ENCODE assay signal across 17 cellular contexts in genomic region chr4:13531609-13531998, GRCh38. TPM values are rescaled to one million over a fixed set of nuclear protein-coding genes. Genes with fewer than 3 reads are reported as not detected.
DNase-seq lines count a peak whose midpoint lies in the region; ATAC-seq and TF ChIP-seq lines count a peak whose summit lies in the region.
"Had no signal": no experiment of that assay in that cellular context is flagged by ENCODE, and none has a peak within 500 bp of the region (broad histone marks: within the 10 kb centered on the region; RNA-seq: fewer than 3 reads in every experiment).

No MANE protein-coding gene starts in this region.

- H3K4me1 Mint-ChIP-seq in IgD-negative memory B cell (peaks cover 14 to 16% (median 14%) of the 10 kb centered on the region in 3 donors), endothelial cell (ENCODE audit: unreplicated experiment) (peaks cover 23% of the 10 kb centered on the region), neural crest cell (peaks cover 20% of the 10 kb centered on the region), immature natural killer cell (peaks cover 35 to 42% of the 10 kb centered on the region in 2 donors)

- CTCF ChIA-PET in RWPE1 (lab: Yijun Ruan, JAX) = no interaction called here

- DNase-seq in endothelial cell (ENCODE audit: low spot score) (no peak), neural crest cell (ENCODE audit: low read depth, low spot score) (no peak), dermis blood vessel endothelial cell (no peak), RWPE1 (ENCODE audit: low spot score) (no peak), immature natural killer cell (no peak), body of pancreas (no peak)
- DNase-seq: CD8-positive, alpha-beta T cell; KG1; NCI-H1048; NCI-H146; NCI-H2081; NCI-H524 had no signal

- no peak overlapping the region for H3K27ac ChIP-seq in RWPE1
- H3K27ac ChIP-seq in body of pancreas = no peak overlapping the region
- H3K27ac ChIP-seq: BLaER1 had no signal

- TF ChIP-seq POLR2A in body of pancreas (IDR thresholded peaks at IDR 0.05) = no peak

- no peak overlapping the region for H3K4me3 ChIP-seq in body of pancreas
- H3K4me3 ChIP-seq: BLaER1 had no signal

- intact Hi-C loops in body of pancreas (cut with DNase I) = no loop called here

- H3K9ac ChIP-seq in ES-I3 (ENCODE audit: low read depth, low read length) = peak overlapping the region; percentile 37; the same call in 1 of the 2 replicates
- H3K9ac ChIP-seq: BLaER1 had no signal

- peaks cover 0 to 26% of the 10 kb centered on the region in 2 donors for H3K27me3 ChIP-seq in body of pancreas

- peak overlapping the region in 2 of 3 donors; percentile 82 to 91 for H3K27ac Mint-ChIP-seq in IgD-negative memory B cell
- H3K27ac Mint-ChIP-seq in endothelial cell (ENCODE audit: unreplicated experiment) = peak overlapping the region; percentile 82
- no peak overlapping the region for H3K27ac Mint-ChIP-seq in neural crest cell (ENCODE audit: unreplicated experiment)
- no peak overlapping the region for H3K27ac Mint-ChIP-seq in immature natural killer cell
- H3K27ac Mint-ChIP-seq: CD8-positive, alpha-beta T cell had no signal

- H3K36me3 Mint-ChIP-seq in IgD-negative memory B cell = peaks cover 2% of the 10 kb centered on the region
- H3K36me3 Mint-ChIP-seq in endothelial cell (ENCODE audit: low read depth, unreplicated experiment) = peaks cover 1% of the 10 kb centered on the region
- no peaks in the 10 kb centered on the region for H3K36me3 Mint-ChIP-seq in neural crest cell (ENCODE audit: low read depth)
- H3K36me3 Mint-ChIP-seq in immature natural killer cell = peaks cover 3 to 11% (median 3%) of the 10 kb centered on the region in 3 donors
- H3K36me3 Mint-ChIP-seq: CD8-positive, alpha-beta T cell had no signal

- TF ChIP-seq CTCF in endothelial cell (IDR thresholded peaks at IDR 0.05; ENCODE audit: unreplicated experiment) = no peak
- no peak for TF ChIP-seq CTCF in neural crest cell (conservative IDR thresholded peaks at IDR 0.05)
- TF ChIP-seq CTCF in RWPE1 (conservative IDR thresholded peaks at IDR 0.05; ENCODE audit: low read depth) = no peak
- no peak for TF ChIP-seq CTCF in body of pancreas (IDR thresholded peaks at IDR 0.05)

- POLR2A ChIA-PET in RWPE1 (lab: Yijun Ruan, JAX; ENCODE audit: low non-redundant PET) = no interaction called here

- WGBS in body of pancreas, 2 donors = 20 to 25% methylated on average over 10 of the region's 10 CpGs

- no peak for ATAC-seq in body of pancreas
- ATAC-seq: CD8-positive, alpha-beta T cell; Panc1; Right ventricle myocardium inferior had no signal

- H3K4me3 Mint-ChIP-seq in IgD-negative memory B cell (peak overlapping the region in 1 of 4 donors; percentile 64), endothelial cell (ENCODE audit: unreplicated experiment) (peak overlapping the region; percentile 73), neural crest cell (peak overlapping the region; percentile 38), immature natural killer cell (no peak overlapping the region)
- H3K4me3 Mint-ChIP-seq: CD8-positive, alpha-beta T cell had no signal

- H3K4me1 ChIP-seq in ES-I3 (ENCODE audit: insufficient read depth, low read length) = peaks cover 38% of the 10 kb centered on the region
- peaks cover 22% of the 10 kb centered on the region for H3K4me1 ChIP-seq in body of pancreas

- H3K9me3 Mint-ChIP-seq in IgD-negative memory B cell (peaks cover 0 to 10% (median 2%) of the 10 kb centered on the region in 3 donors), endothelial cell (ENCODE audit: unreplicated experiment) (no peaks in the 10 kb centered on the region), neural crest cell (no peaks in the 10 kb centered on the region), immature natural killer cell (peaks cover 9 to 42% (median 20%) of the 10 kb centered on the region in 6 donors)

- H3K27me3 Mint-ChIP-seq in IgD-negative memory B cell (peaks cover 84% of the 10 kb centered on the region), endothelial cell (ENCODE audit: unreplicated experiment) (peaks cover 5% of the 10 kb centered on the region), neural crest cell (ENCODE audit: low read depth) (peaks cover 98% of the 10 kb centered on the region), immature natural killer cell (ENCODE audit: low read depth in 3 of 3) (peaks cover 52 to 84% (median 76%) of the 10 kb centered on the region in 3 donors)

- H3K36me3 ChIP-seq in ES-I3 (ENCODE audit: insufficient read depth, low read length) (no peaks in the 10 kb centered on the region), body of pancreas (replicated peaks in 1 of 2; ENCODE audit: insufficient read depth in 1 of 2, low read depth in 2 of 2) (no peaks in the 10 kb centered on the region)
- H3K36me3 ChIP-seq: BLaER1 had no signal

- H3K9me3 ChIP-seq in ES-I3 (ENCODE audit: control insufficient read depth, insufficient read depth, low read length) (no peaks in the 10 kb centered on the region), body of pancreas (no peaks in the 10 kb centered on the region)

RNA-seq across cellular contexts. Expression of gene NKX3-2, which starts 12.7 kb away (rescaled TPM):
- not detected for polyA plus RNA-seq in IgD-negative memory B cell
- 4.5 TPM for total RNA-seq in endothelial cell (ENCODE audit: unreplicated experiment)
- total RNA-seq in neural crest cell = 3.3 and 4.0 TPM in 2 replicates
- 0.05 TPM in 1 of 2 replicates, not detected in the other for total RNA-seq in dermis blood vessel endothelial cell
- not detected for polyA plus RNA-seq in immature natural killer cell
- total RNA-seq in body of pancreas = under 1 TPM in 1 of 2 donors, not detected in 1; 0.26 TPM
- total RNA-seq: CD8-positive, alpha-beta T cell; Right ventricle myocardium inferior had no signal

RNA-seq across cellular contexts. Expression of gene RAB28, which starts 47.5 kb away (rescaled TPM):
- polyA plus RNA-seq in IgD-negative memory B cell (12.1 TPM), immature natural killer cell (10 to 100 TPM; 16.8 to 25.2 (median 20.7) TPM)
- total RNA-seq in endothelial cell (ENCODE audit: unreplicated experiment) (17.5 TPM), neural crest cell (26.7 and 30.7 TPM in 2 replicates), dermis blood vessel endothelial cell (11.8 and 15.1 TPM in 2 replicates), body of pancreas (10 to 100 TPM; 10.9 to 14.5 TPM)

Comparison
In these comparisons a context has a peak if more than half of its experiments do, and no peak if none do; other contexts are left out.
1. H3K27ac Mint-ChIP-seq: peak in IgD-negative memory B cell (2 of 3) and endothelial cell (single experiment); none in neural crest cell (single experiment) and immature natural killer cell (0 of 6).
2. H3K4me3 Mint-ChIP-seq: peak in endothelial cell (single experiment) and neural crest cell (single experiment); none in immature natural killer cell (0 of 5).